Comparison of ENCODE assay signal across 19 cellular contexts in genomic region chr20:17316316-17317038, GRCh38.
"Had no signal": no experiment of that assay in that cellular context is flagged by ENCODE, and none has a peak within 500 bp of the region (broad histone marks: within the 10 kb centered on the region; RNA-seq: fewer than 3 reads in every experiment).

No MANE protein-coding gene starts in this region.

- H3K4me1 Mint-ChIP-seq: activated CD4-positive, alpha-beta T cell treated with anti-CD3 and anti-CD28 coated beads, Interleukin-2, amount 10 ng/mL, durations not matched to agents 7 days and 5 days; activated naive CD4-positive, alpha-beta T cell treated with anti-CD3 and anti-CD28 coated beads, Interleukin-2, amount 50 U/mL, for 24 hours had no signal

- H3K27ac Mint-ChIP-seq: activated CD4-positive, alpha-beta T cell treated with anti-CD3 and anti-CD28 coated beads, Interleukin-2, amount 10 ng/mL, durations not matched to agents 7 days and 5 days; activated CD8-positive, alpha-beta T cell treated with anti-CD3 and anti-CD28 coated beads, Interleukin-2, amount 10 ng/mL, durations not matched to agents 7 days and 5 days; activated naive CD4-positive, alpha-beta T cell treated with anti-CD3 and anti-CD28 coated beads, Interleukin-2, amount 50 U/mL, for 24 hours; brain; effector memory CD8-positive, alpha-beta T cell; nephron progenitor cell had no signal

- H3K9me3 Mint-ChIP-seq: activated CD4-positive, alpha-beta T cell treated with anti-CD3 and anti-CD28 coated beads, Interleukin-2, amount 10 ng/mL, durations not matched to agents 7 days and 5 days; activated naive CD4-positive, alpha-beta T cell treated with anti-CD3 and anti-CD28 coated beads, Interleukin-2, amount 50 U/mL, for 24 hours; brain; effector memory CD8-positive, alpha-beta T cell; nephron progenitor cell had no signal

- H3K4me3 Mint-ChIP-seq: activated CD4-positive, alpha-beta T cell treated with anti-CD3 and anti-CD28 coated beads, Interleukin-2, amount 10 ng/mL, durations not matched to agents 7 days and 5 days; activated CD8-positive, alpha-beta T cell treated with anti-CD3 and anti-CD28 coated beads, Interleukin-2, amount 10 ng/mL, durations not matched to agents 7 days and 5 days; activated naive CD4-positive, alpha-beta T cell treated with anti-CD3 and anti-CD28 coated beads, Interleukin-2, amount 50 U/mL, for 24 hours; effector memory CD8-positive, alpha-beta T cell; nephron progenitor cell had no signal

- H3K27me3 Mint-ChIP-seq: brain had no signal

- DNase-seq: activated CD4-positive, alpha-beta T cell treated with anti-CD3 and anti-CD28 coated beads, Interleukin-2, amount 10 ng/mL, durations not matched to agents 7 days and 5 days; activated CD4-positive, CD25-positive, alpha-beta regulatory T cell treated with anti-CD3 and anti-CD28 coated beads, Interleukin-2, amount 50 U/mL, for 72 hours; activated CD8-positive, alpha-beta T cell treated with anti-CD3 and anti-CD28 coated beads, Interleukin-2, amount 10 ng/mL, durations not matched to agents 7 days and 5 days; activated gamma-delta T cell treated with Interleukin-2 at 50 U/mL for 16 hours; activated T-cell treated with anti-CD3 and anti-CD28 coated beads, Interleukin-2, amount 50 U/mL, for 1 hour; aorta; effector memory CD8-positive, alpha-beta T cell; esophagus squamous epithelium; heart right ventricle; mesenchymal stem cell; nephron progenitor cell; nucleus accumbens; spleen; stimulated activated CD4-positive, alpha-beta T cell treated with anti-CD3 and anti-CD28 coated beads, Interleukin-4, amount 100 ng/mL, for 1 hour; stimulated activated naive CD4-positive, alpha-beta T cell; testis; trophoblast cell had no signal

- H3K36me3 Mint-ChIP-seq: activated naive CD4-positive, alpha-beta T cell treated with anti-CD3 and anti-CD28 coated beads, Interleukin-2, amount 50 U/mL, for 24 hours; brain had no signal

- ATAC-seq: activated CD8-positive, alpha-beta T cell treated with anti-CD3 and anti-CD28 coated beads, Interleukin-2, amount 10 ng/mL, durations not matched to agents 7 days and 5 days; effector memory CD8-positive, alpha-beta T cell; heart right ventricle had no signal
